11 cellular contexts compared by ENCODE assay signal in genomic region chr2:42327125-42327524, GRCh38. TPM values are rescaled to one million over a fixed set of nuclear protein-coding genes. Genes with fewer than 3 reads are reported as not detected.
DNase-seq lines count a peak whose midpoint lies in the region; ATAC-seq and TF ChIP-seq lines count a peak whose summit lies in the region.
"Had no signal": no experiment of that assay in that cellular context is flagged by ENCODE, and none has a peak within 500 bp of the region (broad histone marks: within the 10 kb centered on the region; RNA-seq: fewer than 3 reads in every experiment).

No MANE protein-coding gene starts in this region.

- H2AK5ac ChIP-seq in H9 (ENCODE audit: insufficient read length, low read length): no peak overlapping the region

- H3K4me1 ChIP-seq in OCI-LY7 (ENCODE audit: insufficient read depth, low read length, poor library complexity, severe bottlenecking) (no peaks in the 10 kb centered on the region), MM.1S (ENCODE audit: low read length) (no peaks in the 10 kb centered on the region), H9 (ENCODE audit: insufficient read depth, low read length) (no peaks in the 10 kb centered on the region)

- CTCF ChIA-PET in OCI-LY7 (lab: Charles Lee; ENCODE audit: unreplicated experiment): no interaction called here

- H3K9ac ChIP-seq in MM.1S (ENCODE audit: low read length): no peak overlapping the region
- H3K9ac ChIP-seq in H9 (ENCODE audit: extremely low read depth, insufficient read length, low read length): no peak overlapping the region

- H3K36me3 Mint-ChIP-seq in chondrocyte (ENCODE audit: low read depth) (peaks cover 11% of the 10 kb centered on the region), H9 (ENCODE audit: insufficient read depth in 1 of 3, low read depth in 3 of 3) (peaks cover 12 to 30% (median 23%) of the 10 kb centered on the region in 3 experiments; a peak in 6 of 7 replicates)

- H3K27ac ChIP-seq in OCI-LY7 (ENCODE audit: low read depth, low read length, poor library complexity, severe bottlenecking) (no peak overlapping the region), MM.1S (ENCODE audit: low read length) (no peak overlapping the region), H9 (ENCODE audit: insufficient read length, low read depth, low read length) (no peak overlapping the region)

- intact Hi-C loops in OCI-LY7 (cut with micrococcal nuclease; ENCODE audit: unreplicated experiment): loop anchor here (1.0 to 5.0 kb wide), 2 partner anchors 89 to 460 kb away; no protein-coding TSS in a partner anchor

- no peaks in the 10 kb centered on the region for H3K79me1 ChIP-seq in H9 (ENCODE audit: insufficient read depth, low read depth, low read length, poor library complexity, severe bottlenecking)

- no peak overlapping the region for H2BK120ac ChIP-seq in H9 (ENCODE audit: low read depth, low read length, poor library complexity, severe bottlenecking)

- no peaks in the 10 kb centered on the region for H3K79me2 ChIP-seq in OCI-LY7 (ENCODE audit: insufficient read depth, low read depth, low read length)
- no peaks in the 10 kb centered on the region for H3K79me2 ChIP-seq in MM.1S (ENCODE audit: low read length)
- no peaks in the 10 kb centered on the region for H3K79me2 ChIP-seq in H9 (ENCODE audit: insufficient read depth, low read length)

- H3K27me3 ChIP-seq in MM.1S (replicated peaks; ENCODE audit: insufficient read depth, low read length) (no peaks in the 10 kb centered on the region), H9 (ENCODE audit: insufficient read depth, low read length) (no peaks in the 10 kb centered on the region)

- no peak for TF ChIP-seq CTCF in chondrocyte (IDR thresholded peaks at IDR 0.05)
- TF ChIP-seq CTCF in OCI-LY7 (conservative IDR thresholded peaks at IDR 0.05; ENCODE audit: low read length): no peak
- no peak for TF ChIP-seq CTCF in MM.1S (IDR thresholded peaks at IDR 0.05; ENCODE audit: low read length)
- TF ChIP-seq CTCF in H9 (conservative IDR thresholded peaks at IDR 0.05): no peak

- H4K91ac ChIP-seq in H9 (ENCODE audit: insufficient read length, low read depth, low read length): no peak overlapping the region

- BruUV-seq in OCI-LY7 (replicated peaks; lab: Mats Ljungman, UMichigan): no TSS peak

- no peak overlapping the region for H2BK15ac ChIP-seq in H9 (ENCODE audit: low read depth, low read length)

- peak; percentile 47 for ATAC-seq in GM21381 (IDR thresholded peaks at IDR 0.05; ENCODE audit: unreplicated experiment)
- no peak for ATAC-seq in HG03175 (IDR thresholded peaks at IDR 0.05; ENCODE audit: unreplicated experiment)
- ATAC-seq: left cardiac atrium, Right ventricle myocardium inferior had no signal

- WGBS in H9 (ENCODE audit: extremely low coverage, insufficient read length, low lambda C conversion rate): no CpG with 5 or more reads among the region's 4 CpGs

- H2BK20ac ChIP-seq in H9 (ENCODE audit: low read depth, low read length, poor library complexity, severe bottlenecking): no peak overlapping the region

- DNase-seq in DMS153 (lab: John Stamatoyannopoulos, UW): peak; percentile 88
- DNase-seq in NCI-H2081 treated with DMSO at 0.1 percent for 48 hours (lab: John Stamatoyannopoulos, UW): peak; percentile 30
- no peak for DNase-seq in chondrocyte (ENCODE audit: low spot score)
- no peak for DNase-seq in OCI-LY7 (ENCODE audit: low spot score)
- no peak for DNase-seq in MM.1S
- DNase-seq in H9: no peak
- DNase-seq: activated CD4-positive, alpha-beta T cell treated with anti-CD3 and anti-CD28 coated beads for 48 hours; left cardiac atrium had no signal

- H4K5ac ChIP-seq in H9 (ENCODE audit: insufficient read length, low read depth, low read length): no peak overlapping the region

- H3K9me3 ChIP-seq in OCI-LY7 (ENCODE audit: low read length) (no peaks in the 10 kb centered on the region), MM.1S (replicated peaks; ENCODE audit: insufficient read depth, low read length) (no peaks in the 10 kb centered on the region), H9 (ENCODE audit: control insufficient read depth, low read depth, low read length) (no peaks in the 10 kb centered on the region)

- no peak overlapping the region for H3K4ac ChIP-seq in H9 (ENCODE audit: low read depth, low read length)

- no peak overlapping the region for H3K4me2 ChIP-seq in OCI-LY7 (ENCODE audit: low read length)
- H3K4me2 ChIP-seq in MM.1S (ENCODE audit: low read depth, low read length): no peak overlapping the region
- H3K4me2 ChIP-seq in H9 (ENCODE audit: insufficient read depth, insufficient read length, low read length): no peak overlapping the region

- H3F3A ChIP-seq in MM.1S (ENCODE audit: insufficient read depth, low read length): no peaks in the 10 kb centered on the region

- no peak overlapping the region for H3T11ph ChIP-seq in H9 (ENCODE audit: low read length)

- H3K9me3 Mint-ChIP-seq in chondrocyte (ENCODE audit: low read depth) (no peaks in the 10 kb centered on the region), H9 (no peaks in the 10 kb centered on the region)

- H3K56ac ChIP-seq in H9 (ENCODE audit: insufficient read length, low read depth, low read length): no peak overlapping the region

- H3K4me3 ChIP-seq in OCI-LY7 (ENCODE audit: low read depth, low read length, poor library complexity, severe bottlenecking) (no peak overlapping the region), MM.1S (ENCODE audit: low read length) (no peak overlapping the region)

- peaks cover 48% of the 10 kb centered on the region for H3K36me3 ChIP-seq in OCI-LY7 (ENCODE audit: insufficient read depth, low read length)
- H3K36me3 ChIP-seq in MM.1S (replicated peaks; ENCODE audit: insufficient read depth, low read length): peaks cover 16% of the 10 kb centered on the region; the same call in 1 of the 2 replicates

- H3K23me2 ChIP-seq in H9 (ENCODE audit: insufficient read length, low read depth, low read length, poor library complexity, severe bottlenecking): no peaks in the 10 kb centered on the region

- POLR2A ChIA-PET in OCI-LY7 (lab: Charles Lee): interaction anchor here (1.1 kb wide), 1 partner anchor 35 kb away, joined by 3 read pairs; no protein-coding TSS in a partner anchor

- no peak overlapping the region for H3K14ac ChIP-seq in H9 (ENCODE audit: insufficient read depth, low read length)

- H3K27ac Mint-ChIP-seq in chondrocyte (ENCODE audit: unreplicated experiment): peak overlapping the region; percentile 8
- no peak overlapping the region for H3K27ac Mint-ChIP-seq in H9

- H2BK12ac ChIP-seq in H9 (ENCODE audit: insufficient read length, low read depth, low read length): no peak overlapping the region

- no peak overlapping the region for H3K23ac ChIP-seq in H9 (ENCODE audit: insufficient read length, low read depth, low read length)

- no peaks in the 10 kb centered on the region for H3K27me3 Mint-ChIP-seq in chondrocyte (ENCODE audit: low read depth)
- no peaks in the 10 kb centered on the region for H3K27me3 Mint-ChIP-seq in H9 (ENCODE audit: low read depth)

- H2BK5ac ChIP-seq in H9 (ENCODE audit: insufficient read length, low read length): no peak overlapping the region

- H3K4me3 Mint-ChIP-seq in chondrocyte (ENCODE audit: unreplicated experiment) (no peak overlapping the region), H9 (no peak overlapping the region)

- H3K4me1 Mint-ChIP-seq in chondrocyte (ENCODE audit: low read depth): peaks cover 31% of the 10 kb centered on the region
- H3K4me1 Mint-ChIP-seq in H9: no peaks in the 10 kb centered on the region

- no peak overlapping the region for H2AFZ ChIP-seq in OCI-LY7 (ENCODE audit: low read length)
- no peak overlapping the region for H2AFZ ChIP-seq in MM.1S (ENCODE audit: low read length)
- no peak overlapping the region for H2AFZ ChIP-seq in H9 (ENCODE audit: low read length)

- H4K20me1 ChIP-seq in OCI-LY7 (ENCODE audit: insufficient read depth, low read length) (no peaks in the 10 kb centered on the region), MM.1S (ENCODE audit: insufficient read depth, low read length) (no peaks in the 10 kb centered on the region; the same call in 1 of the 2 replicates), H9 (ENCODE audit: control insufficient read depth, insufficient read depth, insufficient read length) (no peaks in the 10 kb centered on the region)

- H3K18ac ChIP-seq in H9 (ENCODE audit: insufficient read length, low read depth, low read length): no peak overlapping the region

- H3K9me2 ChIP-seq in OCI-LY7 (ENCODE audit: insufficient read depth, low read length): no peaks in the 10 kb centered on the region
- no peaks in the 10 kb centered on the region for H3K9me2 ChIP-seq in MM.1S (replicated peaks; ENCODE audit: insufficient read depth, low read length)

- no peak overlapping the region for H4K8ac ChIP-seq in H9 (replicated peaks; ENCODE audit: insufficient read length, low read depth, low read length)

RNA-seq across cellular contexts. Expression of gene COX7A2L, which starts 33.9 kb away (rescaled TPM):
- total RNA-seq in chondrocyte (79.5 to 105 TPM (median 102 TPM) in 3 replicates), OCI-LY7 (2022) (118 and 152 TPM in 2 replicates), H9 (2021) (102 and 103 TPM in 2 replicates)
- 121 and 130 TPM in 2 replicates for total RNA-seq in OCI-LY7 (2014; rRNA removed; shearing (Covaris generic))

Comparison
In these comparisons a context has a peak if more than half of its experiments do, and no peak if none do; other contexts are left out.
1. DNase-seq: peak in DMS153 (single experiment) and NCI-H2081 treated with DMSO at 0.1 percent for 48 hours (single experiment); none in chondrocyte (single experiment), OCI-LY7 (single experiment), MM.1S (single experiment) and H9 (single experiment).